ENCODE assay signal across 11 cellular contexts in genomic region chr13:23621316-23621645, GRCh38.
A peak's percentile ranks its signal among the peaks of the same experiment; 100 is the strongest.
DNase-seq lines count a peak whose midpoint lies in the region; ATAC-seq and TF ChIP-seq lines count a peak whose summit lies in the region.
"Had no signal": no experiment of that assay in that cellular context is flagged by ENCODE, and none has a peak within 500 bp of the region (broad histone marks: within the 10 kb centered on the region; RNA-seq: fewer than 3 reads in every experiment).

No MANE protein-coding gene starts in this region.

- peak; percentile 70 for DNase-seq in GM04504 (ENCODE audit: low read depth)
- peak; percentile 57 to 94 for DNase-seq in cardiac fibroblast (ENCODE audit: low read depth in 2 of 2)
- no peak for DNase-seq in nephron progenitor cell
- DNase-seq in HuH-7 (ENCODE audit: low spot score): no peak
- no peak for DNase-seq in central memory CD4-positive, alpha-beta T cell
- DNase-seq in putamen (ENCODE audit: low spot score): no peak
- no peak for DNase-seq in NCI-H2107 treated with DMSO at 0.1 percent for 48 hours (lab: John Stamatoyannopoulos, UW; ENCODE audit: unreplicated experiment)
- DNase-seq: NCI-H510A treated with DMSO at 0.1 percent for 48 hours had no signal

- H3K9me3 Mint-ChIP-seq in nephron progenitor cell: peaks cover 22% of the 10 kb centered on the region

- no peaks in the 10 kb centered on the region for H3K27me3 Mint-ChIP-seq in nephron progenitor cell (ENCODE audit: low read depth, poor library complexity)

- H3K4me3 Mint-ChIP-seq in nephron progenitor cell: no peak overlapping the region
- H3K4me3 Mint-ChIP-seq: activated naive CD4-positive, alpha-beta T cell treated with anti-CD3 and anti-CD28 coated beads, Interleukin-2, amount 50 U/mL, for 24 hours had no signal

- H3K4me3 ChIP-seq in cardiac fibroblast (replicated peaks in 1 of 2; ENCODE audit: low read depth in 2 of 2, low read length in 2 of 2): no peak overlapping the region
- H3K4me3 ChIP-seq: thoracic aorta had no signal

- H3K27ac Mint-ChIP-seq in nephron progenitor cell: peak overlapping the region; percentile 48
- H3K27ac Mint-ChIP-seq: activated naive CD4-positive, alpha-beta T cell treated with anti-CD3 and anti-CD28 coated beads, Interleukin-2, amount 50 U/mL, for 24 hours had no signal

- peaks cover 48% of the 10 kb centered on the region for H3K4me1 Mint-ChIP-seq in nephron progenitor cell

- no peak for TF ChIP-seq CTCF in cardiac fibroblast (IDR thresholded peaks at IDR 0.05; ENCODE audit: low read depth, low read length)
- TF ChIP-seq CTCF in nephron progenitor cell (IDR thresholded peaks at IDR 0.05): no peak

- peak; percentile 59 for ATAC-seq in HG02759 (IDR thresholded peaks at IDR 0.05; ENCODE audit: unreplicated experiment)

- peaks cover 81% of the 10 kb centered on the region for H3K36me3 Mint-ChIP-seq in nephron progenitor cell (ENCODE audit: low read depth)
- H3K36me3 Mint-ChIP-seq: activated naive CD4-positive, alpha-beta T cell treated with anti-CD3 and anti-CD28 coated beads, Interleukin-2, amount 50 U/mL, for 24 hours had no signal

Comparison
In these comparisons a context has a peak if more than half of its experiments do, and no peak if none do; other contexts are left out.
1. DNase-seq: peak in GM04504 (single experiment) and cardiac fibroblast (2 of 2); none in nephron progenitor cell (single experiment), HuH-7 (single experiment), central memory CD4-positive, alpha-beta T cell (single experiment), putamen (single experiment) and NCI-H2107 treated with DMSO at 0.1 percent for 48 hours (single experiment).